ENCODE assay signal across 1 cellular context in the genomic region with DNA sequence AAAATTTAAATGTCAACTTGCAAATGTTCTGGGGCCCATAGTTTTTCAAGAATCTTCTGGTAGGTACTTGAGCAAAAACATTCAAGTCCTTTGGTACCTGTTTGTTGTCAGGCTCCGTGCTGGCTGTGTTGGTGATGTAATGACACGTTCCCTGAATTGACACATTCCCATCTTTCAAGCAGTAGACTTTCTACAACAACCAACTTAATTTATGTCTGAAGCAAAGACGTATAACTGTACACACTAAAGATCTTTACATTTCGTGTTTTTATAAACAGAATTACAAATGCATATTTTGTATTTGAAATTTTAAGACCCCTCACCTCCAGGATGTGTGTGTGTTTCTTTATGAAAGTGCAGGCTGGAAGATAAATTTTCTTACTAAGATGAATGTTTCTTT.
TF ChIP-seq lines count a peak whose summit lies in the region.

No MANE protein-coding gene starts in this region.

TF ChIP-seq in WTC11, 78 proteins besides CTCF, POLR2A, EP300 and RAD21 (continued from another document):
- TF ChIP-seq, protein P1, sequence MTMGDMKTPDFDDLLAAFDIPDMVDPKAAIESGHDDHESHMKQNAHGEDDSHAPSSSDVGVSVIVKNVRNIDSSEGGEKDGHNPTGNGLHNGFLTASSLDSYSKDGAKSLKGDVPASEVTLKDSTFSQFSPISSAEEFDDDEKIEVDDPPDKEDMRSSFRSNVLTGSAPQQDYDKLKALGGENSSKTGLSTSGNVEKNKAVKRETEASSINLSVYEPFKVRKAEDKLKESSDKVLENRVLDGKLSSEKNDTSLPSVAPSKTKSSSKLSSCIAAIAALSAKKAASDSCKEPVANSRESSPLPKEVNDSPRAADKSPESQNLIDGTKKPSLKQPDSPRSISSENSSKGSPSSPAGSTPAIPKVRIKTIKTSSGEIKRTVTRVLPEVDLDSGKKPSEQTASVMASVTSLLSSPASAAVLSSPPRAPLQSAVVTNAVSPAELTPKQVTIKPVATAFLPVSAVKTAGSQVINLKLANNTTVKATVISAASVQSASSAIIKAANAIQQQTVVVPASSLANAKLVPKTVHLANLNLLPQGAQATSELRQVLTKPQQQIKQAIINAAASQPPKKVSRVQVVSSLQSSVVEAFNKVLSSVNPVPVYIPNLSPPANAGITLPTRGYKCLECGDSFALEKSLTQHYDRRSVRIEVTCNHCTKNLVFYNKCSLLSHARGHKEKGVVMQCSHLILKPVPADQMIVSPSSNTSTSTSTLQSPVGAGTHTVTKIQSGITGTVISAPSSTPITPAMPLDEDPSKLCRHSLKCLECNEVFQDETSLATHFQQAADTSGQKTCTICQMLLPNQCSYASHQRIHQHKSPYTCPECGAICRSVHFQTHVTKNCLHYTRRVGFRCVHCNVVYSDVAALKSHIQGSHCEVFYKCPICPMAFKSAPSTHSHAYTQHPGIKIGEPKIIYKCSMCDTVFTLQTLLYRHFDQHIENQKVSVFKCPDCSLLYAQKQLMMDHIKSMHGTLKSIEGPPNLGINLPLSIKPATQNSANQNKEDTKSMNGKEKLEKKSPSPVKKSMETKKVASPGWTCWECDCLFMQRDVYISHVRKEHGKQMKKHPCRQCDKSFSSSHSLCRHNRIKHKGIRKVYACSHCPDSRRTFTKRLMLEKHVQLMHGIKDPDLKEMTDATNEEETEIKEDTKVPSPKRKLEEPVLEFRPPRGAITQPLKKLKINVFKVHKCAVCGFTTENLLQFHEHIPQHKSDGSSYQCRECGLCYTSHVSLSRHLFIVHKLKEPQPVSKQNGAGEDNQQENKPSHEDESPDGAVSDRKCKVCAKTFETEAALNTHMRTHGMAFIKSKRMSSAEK (CRISPR knock-in tag; IDR thresholded peaks at IDR 0.05; ENCODE audit: borderline replicate concordance), result no peak
- TF ChIP-seq, protein P2, sequence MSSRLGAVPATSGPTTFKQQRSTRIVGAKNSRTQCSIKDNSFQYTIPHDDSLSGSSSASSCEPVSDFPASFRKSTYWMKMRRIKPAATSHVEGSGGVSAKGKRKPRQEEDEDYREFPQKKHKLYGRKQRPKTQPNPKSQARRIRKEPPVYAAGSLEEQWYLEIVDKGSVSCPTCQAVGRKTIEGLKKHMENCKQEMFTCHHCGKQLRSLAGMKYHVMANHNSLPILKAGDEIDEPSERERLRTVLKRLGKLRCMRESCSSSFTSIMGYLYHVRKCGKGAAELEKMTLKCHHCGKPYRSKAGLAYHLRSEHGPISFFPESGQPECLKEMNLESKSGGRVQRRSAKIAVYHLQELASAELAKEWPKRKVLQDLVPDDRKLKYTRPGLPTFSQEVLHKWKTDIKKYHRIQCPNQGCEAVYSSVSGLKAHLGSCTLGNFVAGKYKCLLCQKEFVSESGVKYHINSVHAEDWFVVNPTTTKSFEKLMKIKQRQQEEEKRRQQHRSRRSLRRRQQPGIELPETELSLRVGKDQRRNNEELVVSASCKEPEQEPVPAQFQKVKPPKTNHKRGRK (CRISPR knock-in tag; IDR thresholded peaks at IDR 0.05; ENCODE audit: borderline replicate concordance), result no peak
- TF ChIP-seq, protein P3, sequence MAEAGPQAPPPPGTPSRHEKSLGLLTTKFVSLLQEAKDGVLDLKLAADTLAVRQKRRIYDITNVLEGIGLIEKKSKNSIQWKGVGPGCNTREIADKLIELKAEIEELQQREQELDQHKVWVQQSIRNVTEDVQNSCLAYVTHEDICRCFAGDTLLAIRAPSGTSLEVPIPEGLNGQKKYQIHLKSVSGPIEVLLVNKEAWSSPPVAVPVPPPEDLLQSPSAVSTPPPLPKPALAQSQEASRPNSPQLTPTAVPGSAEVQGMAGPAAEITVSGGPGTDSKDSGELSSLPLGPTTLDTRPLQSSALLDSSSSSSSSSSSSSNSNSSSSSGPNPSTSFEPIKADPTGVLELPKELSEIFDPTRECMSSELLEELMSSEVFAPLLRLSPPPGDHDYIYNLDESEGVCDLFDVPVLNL (CRISPR knock-in tag; IDR thresholded peaks at IDR 0.05; ENCODE audit: borderline replicate concordance, low read depth), result no peak
- TF ChIP-seq NFE2L1 (CRISPR knock-in tag; IDR thresholded peaks at IDR 0.05) (no peak), JUN (CRISPR knock-in tag; IDR thresholded peaks at IDR 0.05) (no peak), ZNF416 (CRISPR knock-in tag; IDR thresholded peaks at IDR 0.05) (no peak), GRHL2 (CRISPR knock-in tag; IDR thresholded peaks at IDR 0.05; ENCODE audit: insufficient replicate concordance, severe bottlenecking) (no peak), ZNF121 (CRISPR knock-in tag; IDR thresholded peaks at IDR 0.05) (no peak), ZNF263 (CRISPR knock-in tag; IDR thresholded peaks at IDR 0.05; ENCODE audit: low read depth) (no peak)
- TF ChIP-seq, protein P4, sequence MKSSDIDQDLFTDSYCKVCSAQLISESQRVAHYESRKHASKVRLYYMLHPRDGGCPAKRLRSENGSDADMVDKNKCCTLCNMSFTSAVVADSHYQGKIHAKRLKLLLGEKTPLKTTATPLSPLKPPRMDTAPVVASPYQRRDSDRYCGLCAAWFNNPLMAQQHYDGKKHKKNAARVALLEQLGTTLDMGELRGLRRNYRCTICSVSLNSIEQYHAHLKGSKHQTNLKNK (CRISPR knock-in tag; IDR thresholded peaks at IDR 0.05), result no peak
- TF ChIP-seq, protein P5, sequence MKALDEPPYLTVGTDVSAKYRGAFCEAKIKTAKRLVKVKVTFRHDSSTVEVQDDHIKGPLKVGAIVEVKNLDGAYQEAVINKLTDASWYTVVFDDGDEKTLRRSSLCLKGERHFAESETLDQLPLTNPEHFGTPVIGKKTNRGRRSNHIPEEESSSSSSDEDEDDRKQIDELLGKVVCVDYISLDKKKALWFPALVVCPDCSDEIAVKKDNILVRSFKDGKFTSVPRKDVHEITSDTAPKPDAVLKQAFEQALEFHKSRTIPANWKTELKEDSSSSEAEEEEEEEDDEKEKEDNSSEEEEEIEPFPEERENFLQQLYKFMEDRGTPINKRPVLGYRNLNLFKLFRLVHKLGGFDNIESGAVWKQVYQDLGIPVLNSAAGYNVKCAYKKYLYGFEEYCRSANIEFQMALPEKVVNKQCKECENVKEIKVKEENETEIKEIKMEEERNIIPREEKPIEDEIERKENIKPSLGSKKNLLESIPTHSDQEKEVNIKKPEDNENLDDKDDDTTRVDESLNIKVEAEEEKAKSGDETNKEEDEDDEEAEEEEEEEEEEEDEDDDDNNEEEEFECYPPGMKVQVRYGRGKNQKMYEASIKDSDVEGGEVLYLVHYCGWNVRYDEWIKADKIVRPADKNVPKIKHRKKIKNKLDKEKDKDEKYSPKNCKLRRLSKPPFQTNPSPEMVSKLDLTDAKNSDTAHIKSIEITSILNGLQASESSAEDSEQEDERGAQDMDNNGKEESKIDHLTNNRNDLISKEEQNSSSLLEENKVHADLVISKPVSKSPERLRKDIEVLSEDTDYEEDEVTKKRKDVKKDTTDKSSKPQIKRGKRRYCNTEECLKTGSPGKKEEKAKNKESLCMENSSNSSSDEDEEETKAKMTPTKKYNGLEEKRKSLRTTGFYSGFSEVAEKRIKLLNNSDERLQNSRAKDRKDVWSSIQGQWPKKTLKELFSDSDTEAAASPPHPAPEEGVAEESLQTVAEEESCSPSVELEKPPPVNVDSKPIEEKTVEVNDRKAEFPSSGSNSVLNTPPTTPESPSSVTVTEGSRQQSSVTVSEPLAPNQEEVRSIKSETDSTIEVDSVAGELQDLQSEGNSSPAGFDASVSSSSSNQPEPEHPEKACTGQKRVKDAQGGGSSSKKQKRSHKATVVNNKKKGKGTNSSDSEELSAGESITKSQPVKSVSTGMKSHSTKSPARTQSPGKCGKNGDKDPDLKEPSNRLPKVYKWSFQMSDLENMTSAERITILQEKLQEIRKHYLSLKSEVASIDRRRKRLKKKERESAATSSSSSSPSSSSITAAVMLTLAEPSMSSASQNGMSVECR (CRISPR knock-in tag; IDR thresholded peaks at IDR 0.05; ENCODE audit: borderline replicate concordance), result no peak
TF ChIP-seq in WTC11: peak in this region for 0.
